Comparison of ENCODE assay signal across 8 cellular contexts in genomic region chr10:86960003-86960862, GRCh38. TPM values are rescaled to one million over a fixed set of nuclear protein-coding genes. Genes with fewer than 3 reads are reported as not detected.
A peak's percentile ranks its signal among the peaks of the same experiment; 100 is the strongest.
DNase-seq lines count a peak whose midpoint lies in the region; ATAC-seq and TF ChIP-seq lines count a peak whose summit lies in the region.

No MANE protein-coding gene starts in this region.

- no peaks in the 10 kb centered on the region for H3K79me2 ChIP-seq in Karpas-422 (ENCODE audit: low read length)

- H3K36me3 ChIP-seq in Karpas-422 (ENCODE audit: insufficient read depth, low read length): no peaks in the 10 kb centered on the region

- H3K27ac ChIP-seq in Karpas-422 (ENCODE audit: low read length): no peak overlapping the region

- peak; percentile 99 for TF ChIP-seq CTCF in retinal pigment epithelial cell (conservative IDR thresholded peaks at IDR 0.05; ENCODE audit: low read depth, low read length)

- no peaks in the 10 kb centered on the region for H3K9me2 ChIP-seq in Karpas-422 (replicated peaks; ENCODE audit: insufficient read depth, low read length)

- no peaks in the 10 kb centered on the region for H3K9me3 ChIP-seq in Karpas-422 (ENCODE audit: low read length)

- no peak overlapping the region for H3K4me3 ChIP-seq in Karpas-422 (ENCODE audit: low read length)
- no peak overlapping the region for H3K4me3 ChIP-seq in retinal pigment epithelial cell (ENCODE audit: low read length)

- peak; percentile 66 for DNase-seq in SIG-M5 treated with dmso at 0.1 percent for 504 hours (lab: John Stamatoyannopoulos, UW; ENCODE audit: unreplicated experiment)
- no peak for DNase-seq in SIG-M5 (lab: John Stamatoyannopoulos, UW)
- peak; percentile 88 for DNase-seq in Karpas-422
- peak; percentile 43 to 52 for DNase-seq in activated CD4-positive, alpha-beta T cell treated with anti-CD3 and anti-CD28 coated beads, Interleukin-2, amount 50 U/mL, for 48 hours
- DNase-seq in germinal center (ENCODE audit: low spot score): peak; percentile 56
- no peak for DNase-seq in retinal pigment epithelial cell (ENCODE audit: low read depth)
- no peak for DNase-seq in GM19238 (ENCODE audit: insufficient read length, low spot score)

- no peaks in the 10 kb centered on the region for H3K4me1 ChIP-seq in Karpas-422 (ENCODE audit: low read length)

- no peak overlapping the region for H3K4me2 ChIP-seq in Karpas-422 (ENCODE audit: low read depth, low read length, poor library complexity, severe bottlenecking)

- no peaks in the 10 kb centered on the region for H4K20me1 ChIP-seq in Karpas-422 (ENCODE audit: insufficient read depth, low read depth, low read length)

- H3K9ac ChIP-seq in Karpas-422 (ENCODE audit: low read length): no peak overlapping the region

- no peaks in the 10 kb centered on the region for H3K27me3 ChIP-seq in Karpas-422 (ENCODE audit: low read length)

- H2AFZ ChIP-seq in Karpas-422 (ENCODE audit: low read length): 0 out of 2 replicates have a peak overlapping the region, but pooled peaks have one; percentile 56

- ATAC-seq in GM21576 (IDR thresholded peaks at IDR 0.05; ENCODE audit: unreplicated experiment): peak; percentile 82

RNA-seq across cellular contexts. Expression of gene SNCG, which starts 1.8 kb away (rescaled TPM):
- not detected in 2 replicates for total RNA-seq in Karpas-422 (2014; rRNA removed; shearing (Covaris generic); ENCODE audit: low replicate concordance)

RNA-seq across cellular contexts. Expression of gene MMRN2, which starts 2.8 kb away (rescaled TPM):
- total RNA-seq in Karpas-422 (2014; rRNA removed; shearing (Covaris generic); ENCODE audit: low replicate concordance): not detected in 2 replicates

RNA-seq across cellular contexts. Expression of gene ADIRF, which starts 8.0 kb away (rescaled TPM):
- not detected in 2 replicates for total RNA-seq in Karpas-422 (2014; rRNA removed; shearing (Covaris generic); ENCODE audit: low replicate concordance)

RNA-seq across cellular contexts. Expression of gene FAM25A, which starts 59.9 kb away (rescaled TPM):
- total RNA-seq in Karpas-422 (2014; rRNA removed; shearing (Covaris generic); ENCODE audit: low replicate concordance): not detected in 2 replicates

Comparison
In these comparisons a context has a peak if more than half of its experiments do, and no peak if none do; other contexts are left out.
1. DNase-seq: peak in SIG-M5 treated with dmso at 0.1 percent for 504 hours (single experiment), Karpas-422 (single experiment), activated CD4-positive, alpha-beta T cell treated with anti-CD3 and anti-CD28 coated beads, Interleukin-2, amount 50 U/mL, for 48 hours (2 of 2) and germinal center (single experiment); none in SIG-M5 (single experiment), retinal pigment epithelial cell (single experiment) and GM19238 (single experiment).